In the genomic region with DNA sequence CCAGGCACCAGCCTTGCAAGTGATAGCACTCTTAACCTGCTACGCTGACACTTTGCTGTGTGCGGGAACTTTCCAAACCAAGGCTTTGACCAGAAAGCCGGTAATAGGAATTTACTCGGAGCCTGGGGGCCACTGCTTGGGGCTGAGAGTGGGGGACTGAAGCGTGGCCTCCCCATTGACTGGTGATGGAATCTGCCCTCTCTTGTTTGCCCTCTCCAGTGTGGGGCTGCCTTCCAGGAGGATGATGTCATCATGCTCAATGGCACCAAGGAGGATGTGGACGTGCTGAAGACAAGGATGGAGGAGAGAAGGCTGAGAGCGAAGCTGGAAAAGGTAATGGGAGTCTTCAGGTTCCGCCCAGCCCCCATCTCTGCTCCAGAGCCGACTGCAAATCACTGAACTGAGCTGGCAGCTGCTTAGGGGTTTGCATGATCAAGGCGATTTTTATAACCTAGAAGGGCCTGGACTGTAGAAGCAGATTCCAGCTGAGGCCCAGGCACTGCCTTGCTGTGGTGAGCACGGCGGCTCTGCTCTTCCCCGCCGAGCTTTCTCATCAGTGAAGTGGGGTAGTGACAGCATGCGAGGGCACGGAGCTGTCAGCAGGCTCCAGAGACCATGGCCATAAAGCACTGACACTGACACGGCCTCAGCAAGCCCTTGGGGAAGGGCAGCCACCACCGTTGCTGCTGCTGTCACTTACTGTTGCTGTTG, we compare ENCODE assay signal across 28 cellular contexts. TPM values are rescaled to one million over a fixed set of nuclear protein-coding genes. Genes with fewer than 3 reads are reported as not detected.
DNase-seq lines count a peak whose midpoint lies in the region; ATAC-seq and TF ChIP-seq lines count a peak whose summit lies in the region.
"Had no signal": no experiment of that assay in that cellular context is flagged by ENCODE, and none has a peak within 500 bp of the region (broad histone marks: within the 10 kb centered on the region; RNA-seq: fewer than 3 reads in every experiment).

No MANE protein-coding gene starts in this region.

- ATAC-seq in activated naive CD8-positive, alpha-beta T cell treated with anti-CD3 and anti-CD28 coated beads, Interleukin-2, amount 50 U/mL, for 24 hours: no peak
- ATAC-seq in gastroesophageal sphincter (no peak), GM21423 (IDR thresholded peaks at IDR 0.05; ENCODE audit: unreplicated experiment) (no peak)
- ATAC-seq: stimulated activated naive CD8-positive, alpha-beta T cell treated with anti-CD3 and anti-CD28 coated beads, Interleukin-15, Interleukin-2, amounts not matched to agents 100 U/mL and 50 U/mL, for 24 hours had no signal

- no peaks in the 10 kb centered on the region for H3K9me3 ChIP-seq in gastroesophageal sphincter
- H3K9me3 ChIP-seq in stomach smooth muscle (ENCODE audit: control insufficient read depth in 2 of 2, low read length in 2 of 2): no peaks in the 10 kb centered on the region
- no peaks in the 10 kb centered on the region for H3K9me3 ChIP-seq in SJCRH30 (replicated peaks)
- H3K9me3 ChIP-seq: prostate gland had no signal

- H3K79me2 ChIP-seq in mesendoderm (ENCODE audit: control insufficient read depth, insufficient read depth, low read length): no peaks in the 10 kb centered on the region

- peak overlapping the region; percentile 58 for H3K27ac Mint-ChIP-seq in activated naive CD8-positive, alpha-beta T cell treated with anti-CD3 and anti-CD28 coated beads for 36 hours
- no peak overlapping the region for H3K27ac Mint-ChIP-seq in activated naive CD8-positive, alpha-beta T cell treated with anti-CD3 and anti-CD28 coated beads, Interleukin-2, amount 50 U/mL, for 24 hours
- H3K27ac Mint-ChIP-seq: activated CD4-positive, alpha-beta memory T cell treated with anti-CD3 and anti-CD28 coated beads, Interleukin-2, amount 10 ng/mL, durations not matched to agents 7 days and 5 days had no signal

- TF ChIP-seq EP300 in gastroesophageal sphincter (IDR thresholded peaks at IDR 0.05): no peak

- H3K4me3 ChIP-seq in gastroesophageal sphincter (no peak overlapping the region), mesendoderm (ENCODE audit: low read length) (no peak overlapping the region), stomach smooth muscle (ENCODE audit: low read length in 2 of 2) (no peak overlapping the region), SJCRH30 (no peak overlapping the region)
- H3K4me3 ChIP-seq: prostate gland had no signal

- POLR2A ChIA-PET in GM10248 (lab: Yijun Ruan, JAX): no interaction called here

- H3K79me1 ChIP-seq in mesendoderm (ENCODE audit: low read length): no peaks in the 10 kb centered on the region

- no peak overlapping the region for H2AK5ac ChIP-seq in mesendoderm (ENCODE audit: low read length)

- no peak overlapping the region for H4K5ac ChIP-seq in mesendoderm (ENCODE audit: low read length)

- peaks cover 3 to 49% (median 10%) of the 10 kb centered on the region in 3 donors for H3K4me1 ChIP-seq in gastroesophageal sphincter
- H3K4me1 ChIP-seq in mesendoderm (ENCODE audit: control insufficient read depth, low read depth, low read length): peaks cover 4% of the 10 kb centered on the region
- peaks cover 19% of the 10 kb centered on the region for H3K4me1 ChIP-seq in stomach smooth muscle (ENCODE audit: control insufficient read depth, insufficient read depth, low read length)
- no peaks in the 10 kb centered on the region; the same call in 1 of the 2 replicates for H3K4me1 ChIP-seq in SJCRH30
- H3K4me1 ChIP-seq: prostate gland had no signal

- H3K27me3 Mint-ChIP-seq in activated naive CD8-positive, alpha-beta T cell treated with anti-CD3 and anti-CD28 coated beads for 36 hours: no peaks in the 10 kb centered on the region
- H3K27me3 Mint-ChIP-seq in activated naive CD8-positive, alpha-beta T cell treated with anti-CD3 and anti-CD28 coated beads, Interleukin-2, amount 50 U/mL, for 24 hours: no peaks in the 10 kb centered on the region
- H3K27me3 Mint-ChIP-seq: activated CD4-positive, alpha-beta memory T cell treated with anti-CD3 and anti-CD28 coated beads, Interleukin-2, amount 10 ng/mL, durations not matched to agents 7 days and 5 days; brain; naive B cell had no signal

- TF ChIP-seq CTCF in gastroesophageal sphincter (IDR thresholded peaks at IDR 0.05) (no peak), GM10248 (IDR thresholded peaks at IDR 0.05; ENCODE audit: control extremely low read depth, extremely low read depth, low read depth, missing control alignments) (no peak)

- H3K4me1 Mint-ChIP-seq in activated naive CD8-positive, alpha-beta T cell treated with anti-CD3 and anti-CD28 coated beads for 36 hours: no peaks in the 10 kb centered on the region
- no peaks in the 10 kb centered on the region for H3K4me1 Mint-ChIP-seq in activated naive CD8-positive, alpha-beta T cell treated with anti-CD3 and anti-CD28 coated beads, Interleukin-2, amount 50 U/mL, for 24 hours
- H3K4me1 Mint-ChIP-seq: activated CD4-positive, alpha-beta memory T cell treated with anti-CD3 and anti-CD28 coated beads, Interleukin-2, amount 10 ng/mL, durations not matched to agents 7 days and 5 days had no signal

- H3K56ac ChIP-seq in mesendoderm (ENCODE audit: low read length): no peak overlapping the region

- H3K36me3 ChIP-seq in gastroesophageal sphincter (peaks cover 0 to 40% of the 10 kb centered on the region in 2 donors), mesendoderm (ENCODE audit: control insufficient read depth, insufficient read depth, low read length) (peaks cover 7% of the 10 kb centered on the region), stomach smooth muscle (ENCODE audit: control insufficient read depth in 2 of 2, insufficient read depth in 2 of 2, low read length in 2 of 2) (peaks cover 12 to 31% of the 10 kb centered on the region in 2 donors), SJCRH30 (peaks cover 32% of the 10 kb centered on the region)

- WGBS in gastroesophageal sphincter (ENCODE audit: low coverage in 1 of 2), 2 donors: 72 to 88% methylated on average over 3 to 4 of the region's 18 CpGs
- no CpG with 5 or more reads among the region's 18 CpGs for WGBS in mesendoderm (ENCODE audit: extremely low coverage, insufficient coverage, low lambda C conversion rate)

- H3K27ac ChIP-seq in gastroesophageal sphincter (peak overlapping the region in 3 of 4 donors; percentile 23 to 52 (median 31)), mesendoderm (ENCODE audit: low read depth, low read length) (no peak overlapping the region), stomach smooth muscle (ENCODE audit: low read length) (peak overlapping the region; percentile 18), SJCRH30 (no peak overlapping the region)
- H3K27ac ChIP-seq: 22Rv1, prostate gland had no signal

- no peak overlapping the region for H3K4me3 Mint-ChIP-seq in activated naive CD8-positive, alpha-beta T cell treated with anti-CD3 and anti-CD28 coated beads for 36 hours
- H3K4me3 Mint-ChIP-seq in activated naive CD8-positive, alpha-beta T cell treated with anti-CD3 and anti-CD28 coated beads, Interleukin-2, amount 50 U/mL, for 24 hours: no peak overlapping the region
- H3K4me3 Mint-ChIP-seq: activated CD4-positive, alpha-beta memory T cell treated with anti-CD3 and anti-CD28 coated beads, Interleukin-2, amount 10 ng/mL, durations not matched to agents 7 days and 5 days; brain; naive B cell had no signal

- no peak overlapping the region for H3K23ac ChIP-seq in mesendoderm (ENCODE audit: low read length)

- no peak overlapping the region for H4K8ac ChIP-seq in mesendoderm (ENCODE audit: low read depth, low read length)

- H3K27me3 ChIP-seq in gastroesophageal sphincter (no peaks in the 10 kb centered on the region), mesendoderm (ENCODE audit: insufficient read depth, low read length, poor library complexity) (no peaks in the 10 kb centered on the region), stomach smooth muscle (ENCODE audit: control insufficient read depth in 1 of 2, insufficient read depth in 2 of 2, low read length in 2 of 2) (no peaks in the 10 kb centered on the region), SJCRH30 (no peaks in the 10 kb centered on the region)

- H2BK5ac ChIP-seq in mesendoderm (ENCODE audit: low read length): no peak overlapping the region

- H3K18ac ChIP-seq in mesendoderm (ENCODE audit: low read length): no peak overlapping the region

- no peak overlapping the region for H2BK120ac ChIP-seq in mesendoderm (ENCODE audit: low read depth, low read length)

- H3K9ac ChIP-seq in mesendoderm (ENCODE audit: low read length): no peak overlapping the region
- no peak overlapping the region for H3K9ac ChIP-seq in stomach smooth muscle (ENCODE audit: low read length in 2 of 2)

- no peak overlapping the region for H2BK15ac ChIP-seq in mesendoderm (replicated peaks; ENCODE audit: low read depth)

- H3K36me3 Mint-ChIP-seq in activated naive CD8-positive, alpha-beta T cell treated with anti-CD3 and anti-CD28 coated beads for 36 hours: peaks cover 23% of the 10 kb centered on the region
- H3K36me3 Mint-ChIP-seq in activated naive CD8-positive, alpha-beta T cell treated with anti-CD3 and anti-CD28 coated beads, Interleukin-2, amount 50 U/mL, for 24 hours (ENCODE audit: low read depth): peaks cover 37% of the 10 kb centered on the region

- TF ChIP-seq POLR2A in gastroesophageal sphincter (IDR thresholded peaks at IDR 0.05): no peak

- DNase-seq in activated naive CD8-positive, alpha-beta T cell treated with anti-CD3 and anti-CD28 coated beads for 36 hours: no peak
- DNase-seq in activated naive CD8-positive, alpha-beta T cell treated with anti-CD3 and anti-CD28 coated beads, Interleukin-2, amount 50 U/mL, for 24 hours: no peak
- DNase-seq in mesendoderm: peak; percentile 74
- DNase-seq in SJCRH30: no peak
- no peak for DNase-seq in GM10248 (ENCODE audit: extremely low spot score)
- DNase-seq: activated CD4-positive, alpha-beta memory T cell treated with anti-CD3 and anti-CD28 coated beads, Interleukin-2, amount 10 ng/mL, durations not matched to agents 7 days and 5 days; activated gamma-delta T cell; activated T-cell treated with anti-CD3 and anti-CD28 coated beads for 4 hours; DND-41; naive B cell; NCI-H1105; NCI-H2029 treated with DMSO at 0.1 percent for 48 hours; NCI-H2227 treated with DMSO at 0.1 percent for 48 hours; NCI-H748 treated with DMSO at 0.1 percent for 48 hours; nucleus accumbens; RPMI8226; stimulated activated naive CD8-positive, alpha-beta T cell treated with anti-CD3 and anti-CD28 coated beads, Interleukin-15, Interleukin-2, amounts not matched to agents 100 U/mL and 50 U/mL, for 24 hours; T-helper 1 cell had no signal

- H3K4me2 ChIP-seq in mesendoderm (ENCODE audit: low read length): no peak overlapping the region

- peaks cover 3% of the 10 kb centered on the region for H3K9me3 Mint-ChIP-seq in activated naive CD8-positive, alpha-beta T cell treated with anti-CD3 and anti-CD28 coated beads for 36 hours
- no peaks in the 10 kb centered on the region for H3K9me3 Mint-ChIP-seq in activated naive CD8-positive, alpha-beta T cell treated with anti-CD3 and anti-CD28 coated beads, Interleukin-2, amount 50 U/mL, for 24 hours
- H3K9me3 Mint-ChIP-seq: activated CD4-positive, alpha-beta memory T cell treated with anti-CD3 and anti-CD28 coated beads, Interleukin-2, amount 10 ng/mL, durations not matched to agents 7 days and 5 days; brain had no signal

- CTCF ChIA-PET in GM10248 (lab: Yijun Ruan, JAX): interaction anchor here (1.0 kb wide), 1 partner anchor 10 kb away, joined by 3 read pairs; no protein-coding TSS in a partner anchor

- H3K4ac ChIP-seq in mesendoderm (ENCODE audit: low read depth, low read length): no peak overlapping the region

RNA-seq across cellular contexts. Expression of gene FAM209A, which starts 11.3 kb away (rescaled TPM):
- under 1 TPM; 0.24 to 0.62 TPM for total RNA-seq in activated naive CD8-positive, alpha-beta T cell treated with anti-CD3 and anti-CD28 coated beads for 36 hours
- under 1 TPM in 1 of 4 donors, not detected in 3; 0.66 TPM for total RNA-seq in gastroesophageal sphincter
- polyA plus RNA-seq in mesendoderm (2013, experiment 1 of 2): 0.13 TPM
- 0.07 TPM for polyA plus RNA-seq in mesendoderm (2013, experiment 2 of 2)
- total RNA-seq in SJCRH30 (2014; rRNA removed; shearing (Covaris generic)): not detected in 2 replicates
- total RNA-seq: glomerular endothelial cell, H1, M059J had no signal

RNA-seq across cellular contexts. Expression of gene FAM209B, which starts 19.8 kb away (rescaled TPM):
- total RNA-seq in activated naive CD8-positive, alpha-beta T cell treated with anti-CD3 and anti-CD28 coated beads for 36 hours: under 1 TPM in 1 of 2 experiments, not detected in 1; 0.60 TPM
- 1 to 10 TPM in 1 of 4 donors, not detected in 3; 4.3 TPM for total RNA-seq in gastroesophageal sphincter
- 0.88 TPM for polyA plus RNA-seq in mesendoderm (2013, experiment 1 of 2)
- 1.1 TPM for polyA plus RNA-seq in mesendoderm (2013, experiment 2 of 2)
- 0.20 TPM in 1 of 2 replicates, not detected in the other for total RNA-seq in SJCRH30 (2014; rRNA removed; shearing (Covaris generic))
- total RNA-seq: chondrocyte, glomerular endothelial cell, H1, M059J had no signal

RNA-seq across cellular contexts. Expression of gene RTF2, which starts 44.8 kb away (rescaled TPM):
- 10 to 100 TPM; 70.3 to 76.3 TPM for total RNA-seq in activated naive CD8-positive, alpha-beta T cell treated with anti-CD3 and anti-CD28 coated beads for 36 hours
- total RNA-seq in gastroesophageal sphincter: 10 to 100 TPM; 83.7 to 96.1 (median 90.3) TPM
- polyA plus RNA-seq in mesendoderm (2013, experiment 1 of 2): 41.7 TPM
- 43.6 TPM for polyA plus RNA-seq in mesendoderm (2013, experiment 2 of 2)
- total RNA-seq in SJCRH30 (2014; rRNA removed; shearing (Covaris generic)): 188 and 199 TPM in 2 replicates

Comparison
In these comparisons a context has a peak if more than half of its experiments do, and no peak if none do; other contexts are left out.
1. H3K27ac ChIP-seq: peak in gastroesophageal sphincter (3 of 4) and stomach smooth muscle (single experiment); none in mesendoderm (single experiment) and SJCRH30 (single experiment).